In the genomic region with DNA sequence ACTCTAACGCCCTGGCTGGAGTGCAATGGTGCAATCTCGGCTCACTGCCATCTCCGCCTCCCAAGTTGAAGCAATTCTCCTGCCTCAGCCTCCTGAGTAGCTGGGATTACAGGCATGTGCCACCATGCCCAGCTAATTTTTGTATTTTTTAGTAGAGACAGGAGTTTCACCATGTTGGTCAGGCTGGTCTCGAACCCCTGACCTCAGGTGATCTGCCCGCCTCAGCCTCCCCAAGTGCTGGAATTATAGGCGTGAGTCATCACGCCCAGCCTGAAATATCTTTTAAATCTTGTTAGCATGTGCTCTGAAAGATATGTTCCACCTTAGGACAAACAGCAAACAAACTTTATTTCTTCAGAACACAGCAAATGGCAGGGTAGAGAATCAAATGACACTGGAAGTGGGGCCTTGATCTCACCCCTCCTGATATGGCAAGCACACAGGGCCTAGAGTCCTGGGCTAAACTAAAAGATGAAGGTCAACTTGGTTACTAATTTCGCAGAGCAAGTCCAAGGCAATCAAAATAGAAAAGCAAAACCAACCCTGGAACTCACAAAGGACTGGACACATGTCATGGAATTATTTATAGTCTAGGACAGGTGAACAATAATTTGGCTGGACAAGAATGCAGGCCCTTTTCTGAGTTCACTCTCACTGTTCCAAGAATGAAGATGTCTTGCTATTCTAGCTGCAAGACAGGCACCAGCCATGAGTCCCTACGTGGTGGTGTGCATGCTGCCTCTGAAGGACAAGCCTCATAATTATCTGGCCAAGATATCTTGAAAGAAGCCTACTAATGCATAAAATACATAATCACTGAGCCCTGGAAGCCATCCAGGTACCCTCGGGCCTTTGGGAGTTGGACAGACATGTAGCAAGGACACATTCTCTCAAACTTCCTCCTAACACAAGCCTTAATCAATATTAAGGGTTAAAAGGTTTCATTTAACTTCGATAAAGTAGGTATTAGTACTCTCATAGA, we compare ENCODE assay signal across 9 cellular contexts. TPM values are rescaled to one million over a fixed set of nuclear protein-coding genes. Genes with fewer than 3 reads are reported as not detected.
DNase-seq lines count a peak whose midpoint lies in the region; ATAC-seq and TF ChIP-seq lines count a peak whose summit lies in the region.
"Had no signal": no experiment of that assay in that cellular context is flagged by ENCODE, and none has a peak within 500 bp of the region (broad histone marks: within the 10 kb centered on the region; RNA-seq: fewer than 3 reads in every experiment).

No MANE protein-coding gene starts in this region.

- TF ChIP-seq POLR2A in gastroesophageal sphincter (IDR thresholded peaks at IDR 0.05) = no peak

- no peak for ATAC-seq in gastroesophageal sphincter
- no peak for ATAC-seq in HG02763 (IDR thresholded peaks at IDR 0.05; ENCODE audit: unreplicated experiment)
- no peak for ATAC-seq in HG03025 (IDR thresholded peaks at IDR 0.05; ENCODE audit: low FRiP score, unreplicated experiment)

- in situ Hi-C loops in HAP-1 (cut with MboI; ENCODE audit: low sequenced_read_pairs) = no loop called here

- TF ChIP-seq EP300 in gastroesophageal sphincter (IDR thresholded peaks at IDR 0.05) = no peak

- no peak for TF ChIP-seq CTCF in gastroesophageal sphincter (IDR thresholded peaks at IDR 0.05)

- WGBS in gastroesophageal sphincter (ENCODE audit: low coverage in 1 of 2), 2 donors = 61 to 68% methylated on average over 5 to 9 of the region's 11 CpGs

- H3K4me1 ChIP-seq in HAP-1 (peaks cover 73% of the 10 kb centered on the region), gastroesophageal sphincter (peaks cover 20 to 84% (median 43%) of the 10 kb centered on the region in 3 donors)

- H3K4me3 ChIP-seq in HAP-1 (no peak overlapping the region), gastroesophageal sphincter (no peak overlapping the region), skin epidermis (no peak overlapping the region)

- H3K27me3 ChIP-seq in HAP-1 (ENCODE audit: low read depth) (no peaks in the 10 kb centered on the region), gastroesophageal sphincter (no peaks in the 10 kb centered on the region)

- peak overlapping the region in 3 of 4 donors; percentile 33 to 70 (median 60) for H3K27ac ChIP-seq in gastroesophageal sphincter
- peak overlapping the region in 20 of 21 experiments; percentile 2 to 88 (median 72) for H3K27ac ChIP-seq in skin epidermis

- DNase-seq in HAP-1 (ENCODE audit: low spot score in 2 of 2) (peak; percentile 21 to 66), SK-N-DZ (ENCODE audit: low spot score) (peak; percentile 41), NCI-H1417 (lab: John Stamatoyannopoulos, UW) (no peak), NCI-H510A (lab: John Stamatoyannopoulos, UW) (no peak)
- DNase-seq: NCI-H524 treated with DMSO at 0.1 percent for 48 hours had no signal

- no peaks in the 10 kb centered on the region; the same call in 1 of the 2 replicates for H3K36me3 ChIP-seq in HAP-1 (replicated peaks)
- no peaks in the 10 kb centered on the region for H3K36me3 ChIP-seq in gastroesophageal sphincter

- H3K9me3 ChIP-seq in HAP-1 = no peaks in the 10 kb centered on the region
- H3K9me3 ChIP-seq in gastroesophageal sphincter = no peaks in the 10 kb centered on the region

RNA-seq across cellular contexts. Expression of gene B4GALT5, which starts 35.6 kb away (rescaled TPM):
- 47.7 and 55.0 TPM in 2 replicates for polyA plus RNA-seq in SK-N-DZ (2014; cell fraction: cytosol; rRNA removed)
- polyA plus RNA-seq in SK-N-DZ (2014; cell fraction: nucleus; rRNA removed) = 15.2 and 18.9 TPM in 2 replicates
- total RNA-seq in gastroesophageal sphincter = 10 to 100 TPM; 20.2 to 35.6 (median 28.8) TPM

Comparison
In these comparisons a context has a peak if more than half of its experiments do, and no peak if none do; other contexts are left out.
1. DNase-seq: peak in HAP-1 (2 of 2) and SK-N-DZ (single experiment); none in NCI-H1417 (0 of 3) and NCI-H510A (single experiment).